ENCODE assay signal across 6 cellular contexts in the genomic region with DNA sequence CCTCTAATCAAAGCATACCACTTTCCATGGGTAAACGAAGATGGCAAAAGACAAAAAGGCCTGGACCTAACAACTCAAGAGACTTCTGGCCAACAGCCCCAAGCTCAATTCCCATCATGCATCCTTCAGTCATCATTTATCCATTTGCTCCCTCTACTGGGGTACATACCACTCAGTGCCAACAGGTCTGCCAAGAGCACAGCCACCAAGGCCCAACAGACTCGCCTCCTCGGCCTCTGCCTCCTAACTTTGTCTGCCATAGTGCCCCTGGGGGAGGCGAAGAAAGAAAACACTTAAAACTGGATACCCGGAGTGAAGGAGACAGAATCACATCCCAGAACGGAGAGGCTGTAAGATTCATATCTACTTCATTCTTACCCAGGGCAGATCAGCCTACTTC. TPM values are rescaled to one million over a fixed set of nuclear protein-coding genes. Genes with fewer than 3 reads are reported as not detected.
A peak's percentile ranks its signal among the peaks of the same experiment; 100 is the strongest.
DNase-seq lines count a peak whose midpoint lies in the region; ATAC-seq and TF ChIP-seq lines count a peak whose summit lies in the region.

No MANE protein-coding gene starts in this region.

- peak overlapping the region; percentile 85 for H3K4me3 ChIP-seq in fibroblast of the aortic adventitia (ENCODE audit: low read depth, low read length)

- H3K27me3 Mint-ChIP-seq in stimulated activated naive CD8-positive, alpha-beta T cell treated with anti-CD3 and anti-CD28 coated beads, Interleukin-15, amount 100 ng/mL, for 72 hours: no peaks in the 10 kb centered on the region

- TF ChIP-seq CTCF in GM12872 (IDR thresholded peaks at IDR 0.05; ENCODE audit: insufficient read depth, low read depth, low read length): peak; percentile 33; the same call in 1 of the 3 replicates
- TF ChIP-seq CTCF in fibroblast of the aortic adventitia (IDR thresholded peaks at IDR 0.05; ENCODE audit: insufficient read depth, low read length): peak; percentile 14

- peak overlapping the region; percentile 91 to 96 for H3K4me3 Mint-ChIP-seq in stimulated activated naive CD8-positive, alpha-beta T cell treated with anti-CD3 and anti-CD28 coated beads, Interleukin-15, amount 100 ng/mL, for 72 hours

- no peaks in the 10 kb centered on the region for H3K9me3 Mint-ChIP-seq in stimulated activated naive CD8-positive, alpha-beta T cell treated with anti-CD3 and anti-CD28 coated beads, Interleukin-15, amount 100 ng/mL, for 72 hours

- H3K4me1 Mint-ChIP-seq in stimulated activated naive CD8-positive, alpha-beta T cell treated with anti-CD3 and anti-CD28 coated beads, Interleukin-15, amount 100 ng/mL, for 72 hours: peaks cover 65% of the 10 kb centered on the region

- no peak for ATAC-seq in stimulated activated naive CD8-positive, alpha-beta T cell treated with anti-CD3 and anti-CD28 coated beads, Interleukin-15, amount 100 ng/mL, for 72 hours
- ATAC-seq in HG03196 (IDR thresholded peaks at IDR 0.05; ENCODE audit: unreplicated experiment): no peak

- peak overlapping the region; percentile 94 to 99 for H3K27ac Mint-ChIP-seq in stimulated activated naive CD8-positive, alpha-beta T cell treated with anti-CD3 and anti-CD28 coated beads, Interleukin-15, amount 100 ng/mL, for 72 hours

- peak; percentile 57 for DNase-seq in RPMI7951 (ENCODE audit: low read depth)
- DNase-seq in fibroblast of the aortic adventitia (ENCODE audit: low read depth): peak; percentile 35
- peak; percentile 18 to 33 for DNase-seq in stimulated activated naive CD8-positive, alpha-beta T cell treated with anti-CD3 and anti-CD28 coated beads, Interleukin-15, amount 100 ng/mL, for 72 hours
- no peak for DNase-seq in occipital lobe (lab: John Stamatoyannopoulos, UW)

RNA-seq across cellular contexts. Expression of a gene that starts 1.1 kb away (rescaled TPM):
- total RNA-seq in RPMI7951 (2014; rRNA removed; shearing (Covaris generic)): 106 and 115 TPM in 2 replicates
- total RNA-seq in fibroblast of the aortic adventitia (ENCODE audit: low replicate concordance): 117 and 126 TPM in 2 replicates
- 37.0 TPM for total RNA-seq in occipital lobe

RNA-seq across cellular contexts. Expression of a gene that starts 11.7 kb away (rescaled TPM):
- total RNA-seq in RPMI7951 (2014; rRNA removed; shearing (Covaris generic)): 19.1 and 24.6 TPM in 2 replicates
- total RNA-seq in fibroblast of the aortic adventitia (ENCODE audit: low replicate concordance) (16.8 and 29.4 TPM in 2 replicates), occipital lobe (22.1 TPM)

RNA-seq across cellular contexts. Expression of a gene that starts 25.2 kb away (rescaled TPM):
- 18.6 and 19.7 TPM in 2 replicates for total RNA-seq in RPMI7951 (2014; rRNA removed; shearing (Covaris generic))
- total RNA-seq in fibroblast of the aortic adventitia (ENCODE audit: low replicate concordance) (13.4 and 15.5 TPM in 2 replicates), occipital lobe (9.5 TPM)

RNA-seq across cellular contexts. Expression of a gene that starts 28.8 kb away (rescaled TPM):
- 14.3 and 17.1 TPM in 2 replicates for total RNA-seq in RPMI7951 (2014; rRNA removed; shearing (Covaris generic))
- total RNA-seq in fibroblast of the aortic adventitia (ENCODE audit: low replicate concordance) (5.3 and 14.9 TPM in 2 replicates), occipital lobe (2.0 TPM)

RNA-seq across cellular contexts. Expression of a gene that starts 37.3 kb away (rescaled TPM):
- total RNA-seq in RPMI7951 (2014; rRNA removed; shearing (Covaris generic)): 135 and 150 TPM in 2 replicates
- total RNA-seq in fibroblast of the aortic adventitia (ENCODE audit: low replicate concordance): 61.2 and 79.9 TPM in 2 replicates
- total RNA-seq in occipital lobe: 63.9 TPM
